In genomic region chr7:12322287-12322902, GRCh38 we compare ENCODE assay signal across 8 cellular contexts.
A peak's percentile ranks its signal among the peaks of the same experiment; 100 is the strongest.
DNase-seq lines count a peak whose midpoint lies in the region; ATAC-seq and TF ChIP-seq lines count a peak whose summit lies in the region.

No MANE protein-coding gene starts in this region.

- no peaks in the 10 kb centered on the region for H4K20me1 ChIP-seq in PC-3 (ENCODE audit: low read length)

- H3K9ac ChIP-seq in PC-3 (ENCODE audit: low read length) = no peak overlapping the region

- H3K27me3 ChIP-seq in A673 (replicated peaks; ENCODE audit: insufficient read depth, low read depth, low read length, poor library complexity) = no peaks in the 10 kb centered on the region
- no peaks in the 10 kb centered on the region for H3K27me3 ChIP-seq in PC-3 (ENCODE audit: low read length)

- no peaks in the 10 kb centered on the region for H3K27me3 Mint-ChIP-seq in stimulated activated memory B cell treated with anti-CD40 and anti-IgM and Interleukin-4, amounts not matched to agents 10 μg/mL and 1 μg/mL and 100 μg/mL, for 72 hours

- no peaks in the 10 kb centered on the region for H3F3A ChIP-seq in PC-3 (ENCODE audit: low read length, unreplicated experiment)

- H3K4me3 ChIP-seq in A673 (ENCODE audit: low read depth, low read length, poor library complexity, severe bottlenecking) (no peak overlapping the region), PC-3 (ENCODE audit: low read length) (no peak overlapping the region), epithelial cell of proximal tubule (ENCODE audit: low read depth, low read length) (no peak overlapping the region)

- POLR2A ChIA-PET in A673 (lab: Charles Lee; ENCODE audit: low non-redundant PET) = no interaction called here
- POLR2A ChIA-PET in PC-3 (lab: Charles Lee; ENCODE audit: unreplicated experiment) = interaction anchor here (0.5 to 0.6 kb wide), 2 partner anchors 103 to 215 kb away, joined by 3 read pairs; no protein-coding TSS in a partner anchor

- H3K36me3 Mint-ChIP-seq in stimulated activated memory B cell treated with anti-CD40 and anti-IgM and Interleukin-4, amounts not matched to agents 10 μg/mL and 1 μg/mL and 100 μg/mL, for 72 hours = no peaks in the 10 kb centered on the region

- H3K4me1 Mint-ChIP-seq in stimulated activated memory B cell treated with anti-CD40 and anti-IgM and Interleukin-4, amounts not matched to agents 10 μg/mL and 1 μg/mL and 100 μg/mL, for 72 hours = no peaks in the 10 kb centered on the region

- H3K9me3 ChIP-seq in A673 (ENCODE audit: low read depth, low read length, poor library complexity, severe bottlenecking) (no peaks in the 10 kb centered on the region), PC-3 (ENCODE audit: low read length) (no peaks in the 10 kb centered on the region)

- ATAC-seq in PC-3 = peak; percentile 57
- ATAC-seq in stimulated activated memory B cell treated with anti-CD40 and anti-IgM and Interleukin-4, amounts not matched to agents 10 μg/mL and 1 μg/mL and 100 μg/mL, for 72 hours = no peak

- no peak overlapping the region for H2AFZ ChIP-seq in PC-3 (ENCODE audit: low read length)

- H3K4me1 ChIP-seq in A673 (ENCODE audit: insufficient read depth, low read length, poor library complexity, severe bottlenecking) = no peaks in the 10 kb centered on the region
- peaks cover 12% of the 10 kb centered on the region for H3K4me1 ChIP-seq in PC-3 (ENCODE audit: insufficient read depth, low read length)

- H3K4me2 ChIP-seq in PC-3 (ENCODE audit: low read length) = no peak overlapping the region

- H3K9me3 Mint-ChIP-seq in stimulated activated memory B cell treated with anti-CD40 and anti-IgM and Interleukin-4, amounts not matched to agents 10 μg/mL and 1 μg/mL and 100 μg/mL, for 72 hours = no peaks in the 10 kb centered on the region

- H3K79me2 ChIP-seq in PC-3 (ENCODE audit: low read length) = no peaks in the 10 kb centered on the region

- no peaks in the 10 kb centered on the region for H3K9me2 ChIP-seq in PC-3 (replicated peaks; ENCODE audit: low read length)

- no peak overlapping the region for H3K27ac Mint-ChIP-seq in stimulated activated memory B cell treated with anti-CD40 and anti-IgM and Interleukin-4, amounts not matched to agents 10 μg/mL and 1 μg/mL and 100 μg/mL, for 72 hours

- BruUV-seq in A673 (replicated peaks; lab: Mats Ljungman, UMichigan) (no TSS peak), PC-3 (replicated peaks; lab: Mats Ljungman, UMichigan) (no TSS peak)

- intact Hi-C loops in A673 (cut with micrococcal nuclease; ENCODE audit: unreplicated experiment) (loop anchor here (1.0 to 5.0 kb wide), 3 partner anchors 255 to 895 kb away; no protein-coding TSS in a partner anchor), PC-3 (cut with micrococcal nuclease) (loop anchor here (1.0 to 10.0 kb wide), 9 partner anchors 78 to 950 kb away; partner anchors contain the start of gene TMEM106B)

- DNase-seq in A673 (ENCODE audit: low spot score) = no peak
- DNase-seq in G401 (ENCODE audit: low spot score) = peak; percentile 10
- peak; percentile 56 for DNase-seq in PC-3
- DNase-seq in epithelial cell of proximal tubule (ENCODE audit: low read depth) = no peak
- DNase-seq in renal cortical epithelial cell (ENCODE audit: low read depth) = peak; percentile 33
- no peak for DNase-seq in OCI-M2 (lab: John Stamatoyannopoulos, UW; ENCODE audit: unreplicated experiment)
- no peak for DNase-seq in activated T-cell treated with anti-CD3 and anti-CD28 coated beads for 4 hours

- in situ Hi-C loops in G401 (cut with HindIII; ENCODE audit: low sequenced_read_pairs) = no loop called here

- H3K27ac ChIP-seq in A673 (ENCODE audit: low read depth, low read length, poor library complexity, severe bottlenecking) (no peak overlapping the region), PC-3 (ENCODE audit: low read length) (no peak overlapping the region)

- CTCF ChIA-PET in A673 (lab: Charles Lee) = interaction anchor here (0.5 to 1.6 kb wide), 4 partner anchors 251 to 533 kb away, joined by 3 to 5 read pairs (median 3); no protein-coding TSS in a partner anchor
- CTCF ChIA-PET in PC-3 (lab: Charles Lee) = interaction anchor here (0.6 to 1.6 kb wide), 10 partner anchors 38 to 492 kb away, joined by 3 to 12 read pairs (median 6); partner anchors contain the start of gene TMEM106B

- TF ChIP-seq CTCF in A673 (conservative IDR thresholded peaks at IDR 0.05; ENCODE audit: low read depth, low read length) (peak; percentile 82), PC-3 (conservative IDR thresholded peaks at IDR 0.05; ENCODE audit: low read depth, low read length) (peak; percentile 86), epithelial cell of proximal tubule (conservative IDR thresholded peaks at IDR 0.05; ENCODE audit: low read depth, low read length) (peak; percentile 80)

- no peak overlapping the region for H3K4me3 Mint-ChIP-seq in stimulated activated memory B cell treated with anti-CD40 and anti-IgM and Interleukin-4, amounts not matched to agents 10 μg/mL and 1 μg/mL and 100 μg/mL, for 72 hours

- H3K36me3 ChIP-seq in A673 (ENCODE audit: insufficient read depth, low read length, poor library complexity, severe bottlenecking) (no peaks in the 10 kb centered on the region), PC-3 (ENCODE audit: low read depth, low read length) (no peaks in the 10 kb centered on the region)

Comparison
In these comparisons a context has a peak if more than half of its experiments do, and no peak if none do; other contexts are left out.
1. DNase-seq: peak in G401 (single experiment), PC-3 (single experiment) and renal cortical epithelial cell (single experiment); none in A673 (single experiment), epithelial cell of proximal tubule (single experiment), OCI-M2 (single experiment) and activated T-cell treated with anti-CD3 and anti-CD28 coated beads for 4 hours (single experiment).
2. Peak in every context shown above with its lines, with median percentiles within 50 percentile points of each other: CTCF ChIP-seq.